ENCODE assay signal across 27 cellular contexts in the genomic region with DNA sequence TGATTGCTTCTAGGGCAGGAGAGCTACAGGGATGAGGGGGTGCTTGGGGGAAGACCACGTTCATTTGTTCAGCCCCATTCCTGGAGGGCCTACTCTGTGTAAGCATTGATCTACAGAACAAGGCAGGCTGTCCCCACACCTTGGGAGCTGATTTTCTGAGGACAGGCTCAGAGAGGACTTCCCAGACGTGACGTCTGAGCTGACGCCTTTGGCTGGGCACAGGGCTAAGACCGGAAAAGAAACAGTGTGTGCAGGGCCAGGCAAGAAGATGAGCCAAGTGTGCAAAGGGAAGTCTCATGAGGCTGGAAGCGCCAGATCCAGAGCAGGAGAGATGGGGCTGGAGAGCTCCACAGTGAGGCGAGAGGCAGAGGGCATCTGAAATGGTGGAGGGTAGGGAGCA. TPM values are rescaled to one million over a fixed set of nuclear protein-coding genes. Genes with fewer than 3 reads are reported as not detected.
"Had no signal": no experiment of that assay in that cellular context is flagged by ENCODE, and none has a peak within 500 bp of the region (broad histone marks: within the 10 kb centered on the region; RNA-seq: fewer than 3 reads in every experiment).

No MANE protein-coding gene starts in this region.

- H3K4me2 ChIP-seq: KMS-11, SK-N-SH had no signal

- H3K9me3 ChIP-seq: SJCRH30, SK-N-SH had no signal

- H3K27ac ChIP-seq: KMS-11, SJCRH30, WERI-Rb-1 had no signal

- ATAC-seq: activated CD8-positive, alpha-beta T cell treated with anti-CD3 and anti-CD28 coated beads, Interleukin-2, amount 10 ng/mL, durations not matched to agents 7 days and 5 days had no signal

- DNase-seq: activated CD4-positive, alpha-beta T cell treated with anti-CD3 and anti-CD28 coated beads for 4 hours; activated CD8-positive, alpha-beta memory T cell treated with anti-CD3 and anti-CD28 coated beads, Interleukin-2, amount 50 U/mL, for 48 hours; activated CD8-positive, alpha-beta T cell treated with anti-CD3 and anti-CD28 coated beads, Interleukin-2, amount 10 ng/mL, durations not matched to agents 7 days and 5 days; activated effector memory CD4-positive, alpha-beta T cell treated with Interleukin-2 at 50 U/mL for 16 hours; activated naive CD4-positive, alpha-beta T cell; activated T-cell treated with anti-CD3 and anti-CD28 coated beads, Interleukin-2, amount 50 U/mL, for 1 hour; aorta; NCI-H1092; NCI-H1417; NCI-H1930; NCI-H2171 treated with DMSO at 0.1 percent for 48 hours; NCI-H345; NCI-H510A; NCI-H526 treated with DMSO at 0.1 percent for 48 hours; NCI-H82; Right ventricle myocardium superior; RPMI8226; SJCRH30; SK-N-SH; T-helper 1 cell; WERI-Rb-1 had no signal

- H3K9ac ChIP-seq: KMS-11, SK-N-SH had no signal

- H3K4me3 ChIP-seq: SJCRH30 had no signal

- H3K27me3 ChIP-seq: SJCRH30 had no signal

- H3K9me3 Mint-ChIP-seq: activated naive CD4-positive, alpha-beta T cell treated with anti-CD3 and anti-CD28 coated beads, Interleukin-2, amount 50 U/mL, for 24 hours had no signal

- H3K4me3 Mint-ChIP-seq: activated CD8-positive, alpha-beta T cell treated with anti-CD3 and anti-CD28 coated beads, Interleukin-2, amount 10 ng/mL, durations not matched to agents 7 days and 5 days; activated naive CD4-positive, alpha-beta T cell treated with anti-CD3 and anti-CD28 coated beads, Interleukin-2, amount 50 U/mL, for 24 hours had no signal

- H3K36me3 Mint-ChIP-seq: activated naive CD4-positive, alpha-beta T cell treated with anti-CD3 and anti-CD28 coated beads, Interleukin-2, amount 50 U/mL, for 24 hours had no signal

- H3K4me1 ChIP-seq: SJCRH30 had no signal

- H3K27ac Mint-ChIP-seq: activated CD8-positive, alpha-beta T cell treated with anti-CD3 and anti-CD28 coated beads, Interleukin-2, amount 10 ng/mL, durations not matched to agents 7 days and 5 days; activated naive CD4-positive, alpha-beta T cell treated with anti-CD3 and anti-CD28 coated beads, Interleukin-2, amount 50 U/mL, for 24 hours had no signal

- H3K36me3 ChIP-seq: SJCRH30, WERI-Rb-1 had no signal

RNA-seq across cellular contexts. Expression of a gene that starts 12.6 kb away (rescaled TPM):
- total RNA-seq: activated CD8-positive, alpha-beta T cell treated with anti-CD3 and anti-CD28 coated beads, Interleukin-2, amount 10 ng/mL, durations not matched to agents 7 days and 5 days; bronchial epithelial cell; MCF 10A; OCI-LY7; Right ventricle myocardium superior; SJCRH30; T-helper 2 cell treated with Interferon-gamma antibody and Interleukin-4, amounts not matched to agents 100 ng/mL and 5 ng/mL, for 36 hours had no signal

RNA-seq across cellular contexts. Expression of a gene that starts 44.7 kb away (rescaled TPM):
- total RNA-seq: bronchial epithelial cell, SJCRH30 had no signal

RNA-seq across cellular contexts. Expression of a gene that starts 48.4 kb away (rescaled TPM):
- total RNA-seq: bronchial epithelial cell, MCF 10A, OCI-LY7, SJCRH30 had no signal
- polyA plus RNA-seq: SK-N-SH had no signal
